5 cellular contexts compared by ENCODE assay signal in the genomic region with DNA sequence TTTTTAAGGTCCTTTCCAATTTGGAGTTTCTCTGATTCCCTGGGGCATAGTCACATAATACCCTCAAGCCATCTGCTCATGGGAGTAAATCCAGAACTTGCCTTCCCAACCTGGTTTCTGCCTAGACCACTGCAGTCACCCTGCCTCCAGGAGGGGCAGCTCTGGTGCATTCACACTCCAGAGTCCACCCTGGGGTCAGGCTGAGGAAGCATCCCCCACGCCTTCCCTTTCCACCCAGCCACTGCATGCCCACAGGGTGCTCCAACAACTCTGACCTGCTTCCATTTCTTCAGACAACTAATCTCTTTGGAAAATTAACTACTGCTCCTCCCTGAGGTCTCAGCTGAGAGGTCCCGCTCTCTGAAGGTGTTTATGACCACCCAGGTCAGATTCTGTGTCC.
"Had no signal": no experiment of that assay in that cellular context is flagged by ENCODE, and none has a peak within 500 bp of the region (broad histone marks: within the 10 kb centered on the region; RNA-seq: fewer than 3 reads in every experiment).

No MANE protein-coding gene starts in this region.

- DNase-seq: GM23248, GOT3, H7, HFFc6, IMR-90 had no signal

- H3K4me3 Mint-ChIP-seq: HFFc6 had no signal

- H3K27ac Mint-ChIP-seq: HFFc6 had no signal
